ENCODE assay signal across 14 cellular contexts in genomic region chr5:138275379-138275782, GRCh38. TPM values are rescaled to one million over a fixed set of nuclear protein-coding genes. Genes with fewer than 3 reads are reported as not detected.
A peak's percentile ranks its signal among the peaks of the same experiment; 100 is the strongest.
DNase-seq lines count a peak whose midpoint lies in the region; ATAC-seq and TF ChIP-seq lines count a peak whose summit lies in the region.
"Had no signal": no experiment of that assay in that cellular context is flagged by ENCODE, and none has a peak within 500 bp of the region (broad histone marks: within the 10 kb centered on the region; RNA-seq: fewer than 3 reads in every experiment).

No MANE protein-coding gene starts in this region.

- TF ChIP-seq CTCF in Loucy (conservative IDR thresholded peaks at IDR 0.05; ENCODE audit: low read length): peak; percentile 36; the same call in 1 of the 2 replicates
- peak; percentile 44; the same call in 1 of the 2 replicates for TF ChIP-seq CTCF in VCaP (conservative IDR thresholded peaks at IDR 0.05)
- TF ChIP-seq CTCF in activated CD8-positive, alpha-beta T cell treated with anti-CD3 and anti-CD28 coated beads for 36 hours (IDR thresholded peaks at IDR 0.05): no peak
- no peak for TF ChIP-seq CTCF in PC-9 (conservative IDR thresholded peaks at IDR 0.05)

- H3F3A ChIP-seq in Loucy (ENCODE audit: low read depth): no peaks in the 10 kb centered on the region
- no peaks in the 10 kb centered on the region for H3F3A ChIP-seq in PC-9 (ENCODE audit: insufficient read depth, low read depth)

- H3K27ac ChIP-seq in VCaP: peak overlapping the region; percentile 80
- no peak overlapping the region for H3K27ac ChIP-seq in PC-9
- H3K27ac ChIP-seq: body of pancreas, spleen had no signal

- H3K79me2 ChIP-seq in Loucy (ENCODE audit: insufficient read depth, low read length) (no peaks in the 10 kb centered on the region), PC-9 (ENCODE audit: low read depth) (no peaks in the 10 kb centered on the region)

- H4K20me1 ChIP-seq in Loucy (ENCODE audit: insufficient read depth, low read length, poor library complexity, severe bottlenecking) (no peaks in the 10 kb centered on the region), PC-9 (ENCODE audit: insufficient read depth) (no peaks in the 10 kb centered on the region)

- no peak overlapping the region for H3K9ac ChIP-seq in Loucy (ENCODE audit: low read depth, low read length, poor library complexity, severe bottlenecking)

- intact Hi-C loops in posterior vena cava (cut with DNase I): loop anchor here in 1 of 2 donors (10.0 kb wide), 1 partner anchor 51 kb away; no protein-coding TSS in a partner anchor
- intact Hi-C loops in activated CD8-positive, alpha-beta T cell treated with anti-CD3 and anti-CD28 coated beads for 36 hours (cut with micrococcal nuclease): no loop called here
- intact Hi-C loops in PC-9 (cut with micrococcal nuclease; ENCODE audit: unreplicated experiment): no loop called here

- no peak overlapping the region for H3K4me3 ChIP-seq in Loucy (ENCODE audit: low read length, poor library complexity, severe bottlenecking)
- no peak overlapping the region for H3K4me3 ChIP-seq in PC-9
- H3K4me3 ChIP-seq: body of pancreas had no signal

- H3K4me1 ChIP-seq in Loucy (ENCODE audit: insufficient read depth, low read length, poor library complexity, severe bottlenecking): peaks cover 12% of the 10 kb centered on the region
- H3K4me1 ChIP-seq in PC-9 (replicated peaks; ENCODE audit: insufficient read depth): no peaks in the 10 kb centered on the region

- H3K36me3 Mint-ChIP-seq in activated CD8-positive, alpha-beta T cell treated with anti-CD3 and anti-CD28 coated beads for 36 hours (ENCODE audit: low read depth): no peaks in the 10 kb centered on the region

- no peak overlapping the region for H3K4me2 ChIP-seq in Loucy (ENCODE audit: low read depth, low read length, poor library complexity, severe bottlenecking)
- no peak overlapping the region for H3K4me2 ChIP-seq in PC-9

- peaks cover 23% of the 10 kb centered on the region for H3K27me3 Mint-ChIP-seq in activated CD8-positive, alpha-beta T cell treated with anti-CD3 and anti-CD28 coated beads for 36 hours

- no TSS peak for BruUV-seq in PC-9 (replicated peaks; lab: Mats Ljungman, UMichigan)

- no peak overlapping the region for H3K4me3 Mint-ChIP-seq in activated CD8-positive, alpha-beta T cell treated with anti-CD3 and anti-CD28 coated beads for 36 hours

- H3K9me2 ChIP-seq in Loucy (replicated peaks; ENCODE audit: low read depth, low read length) (no peaks in the 10 kb centered on the region), PC-9 (ENCODE audit: insufficient read depth) (no peaks in the 10 kb centered on the region)

- ATAC-seq in activated CD8-positive, alpha-beta T cell treated with anti-CD3 and anti-CD28 coated beads for 36 hours: no peak
- ATAC-seq in left lobe of liver: no peak
- ATAC-seq: body of pancreas had no signal

- H3K27ac Mint-ChIP-seq in activated CD8-positive, alpha-beta T cell treated with anti-CD3 and anti-CD28 coated beads for 36 hours: no peak overlapping the region

- H3K36me3 ChIP-seq in Loucy (ENCODE audit: insufficient read depth, low read length) (no peaks in the 10 kb centered on the region), PC-9 (ENCODE audit: low read depth) (no peaks in the 10 kb centered on the region)
- H3K36me3 ChIP-seq: spleen had no signal

- H3K4me1 Mint-ChIP-seq in activated CD8-positive, alpha-beta T cell treated with anti-CD3 and anti-CD28 coated beads for 36 hours (ENCODE audit: low read depth): peaks cover 9% of the 10 kb centered on the region

- DNase-seq in NCI-H2196 (lab: John Stamatoyannopoulos, UW; ENCODE audit: unreplicated experiment) (peak; percentile 12), NCI-H2196 treated with DMSO at 0.1 percent for 48 hours (lab: John Stamatoyannopoulos, UW; ENCODE audit: unreplicated experiment) (no peak), posterior vena cava (ENCODE audit: low spot score) (peak; percentile 53), PC-9 (no peak), left lobe of liver (ENCODE audit: low spot score) (no peak)
- DNase-seq in activated CD8-positive, alpha-beta T cell treated with anti-CD3 and anti-CD28 coated beads for 36 hours: no peak
- DNase-seq: activated CD8-positive, alpha-beta memory T cell treated with anti-CD3 and anti-CD28 coated beads for 24 hours; activated naive CD4-positive, alpha-beta T cell; NCI-H1436 treated with DMSO at 0.1 percent for 48 hours; occipital lobe; spleen had no signal

- no peak overlapping the region for H2AFZ ChIP-seq in Loucy (ENCODE audit: low read length)
- no peak overlapping the region for H2AFZ ChIP-seq in PC-9

- CTCF ChIA-PET in activated CD8-positive, alpha-beta T cell treated with anti-CD3 and anti-CD28 coated beads for 36 hours (lab: Charles Lee): interaction anchor here (1.0 to 1.3 kb wide), 5 partner anchors 10 to 253 kb away, joined by 3 to 5 read pairs (median 3); no protein-coding TSS in a partner anchor
- CTCF ChIA-PET in PC-9 (lab: Charles Lee): no interaction called here

- H3K9me3 Mint-ChIP-seq in activated CD8-positive, alpha-beta T cell treated with anti-CD3 and anti-CD28 coated beads for 36 hours: no peaks in the 10 kb centered on the region

- POLR2A ChIA-PET in activated CD8-positive, alpha-beta T cell treated with anti-CD3 and anti-CD28 coated beads for 36 hours (lab: Charles Lee): interaction anchor here (0.8 to 1.0 kb wide), 2 partner anchors 35 to 79 kb away, joined by 3 read pairs; no protein-coding TSS in a partner anchor
- POLR2A ChIA-PET in PC-9 (lab: Charles Lee; ENCODE audit: unreplicated experiment): no interaction called here

- H3K27me3 ChIP-seq in Loucy (ENCODE audit: insufficient read depth, low read length, poor library complexity, severe bottlenecking) (no peaks in the 10 kb centered on the region), PC-9 (ENCODE audit: insufficient read depth, low read depth) (no peaks in the 10 kb centered on the region)
- H3K27me3 ChIP-seq: body of pancreas had no signal

- H3K9me3 ChIP-seq in Loucy (ENCODE audit: insufficient read depth, low read depth, low read length): no peaks in the 10 kb centered on the region
- no peaks in the 10 kb centered on the region for H3K9me3 ChIP-seq in PC-9 (ENCODE audit: insufficient read depth, low read depth)
- H3K9me3 ChIP-seq: body of pancreas, spleen had no signal

RNA-seq across cellular contexts. Expression of gene GFRA3, which starts 1.0 kb away (rescaled TPM):
- under 1 TPM in 1 of 2 donors, not detected in 1; 0.43 TPM for total RNA-seq in posterior vena cava
- total RNA-seq in activated CD8-positive, alpha-beta T cell treated with anti-CD3 and anti-CD28 coated beads for 36 hours: not detected
- 0.68 TPM in 1 of 2 replicates, not detected in the other for total RNA-seq in PC-9 (2021)
- total RNA-seq in left lobe of liver: not detected
- total RNA-seq: spleen had no signal

RNA-seq across cellular contexts. Expression of gene CDC25C, which starts 56.2 kb away (rescaled TPM):
- total RNA-seq in posterior vena cava: not detected
- 10 to 100 TPM; 12.2 to 14.6 TPM for total RNA-seq in activated CD8-positive, alpha-beta T cell treated with anti-CD3 and anti-CD28 coated beads for 36 hours
- total RNA-seq in PC-9 (2021): 36.2 and 39.5 TPM in 2 replicates
- total RNA-seq in left lobe of liver: not detected
- total RNA-seq: body of pancreas had no signal

Comparison
In these comparisons a context has a peak if more than half of its experiments do, and no peak if none do; other contexts are left out.
1. DNase-seq: peak in NCI-H2196 (single experiment) and posterior vena cava (single experiment); none in NCI-H2196 treated with DMSO at 0.1 percent for 48 hours (single experiment), activated CD8-positive, alpha-beta T cell treated with anti-CD3 and anti-CD28 coated beads for 36 hours (single experiment), PC-9 (0 of 2) and left lobe of liver (single experiment).
2. CTCF ChIP-seq: peak in Loucy (single experiment) and VCaP (single experiment); none in activated CD8-positive, alpha-beta T cell treated with anti-CD3 and anti-CD28 coated beads for 36 hours (single experiment) and PC-9 (single experiment).
3. RNA of gene CDC25C, which starts 56.2 kb away (total RNA-seq): 36.2 to 39.5 TPM in PC-9 and 12.2 to 14.6 TPM in activated CD8-positive, alpha-beta T cell treated with anti-CD3 and anti-CD28 coated beads for 36 hours; not detected in posterior vena cava and not detected in left lobe of liver (single experiment); every median in the first group is over 10 times any median in the second.